In the genomic region with DNA sequence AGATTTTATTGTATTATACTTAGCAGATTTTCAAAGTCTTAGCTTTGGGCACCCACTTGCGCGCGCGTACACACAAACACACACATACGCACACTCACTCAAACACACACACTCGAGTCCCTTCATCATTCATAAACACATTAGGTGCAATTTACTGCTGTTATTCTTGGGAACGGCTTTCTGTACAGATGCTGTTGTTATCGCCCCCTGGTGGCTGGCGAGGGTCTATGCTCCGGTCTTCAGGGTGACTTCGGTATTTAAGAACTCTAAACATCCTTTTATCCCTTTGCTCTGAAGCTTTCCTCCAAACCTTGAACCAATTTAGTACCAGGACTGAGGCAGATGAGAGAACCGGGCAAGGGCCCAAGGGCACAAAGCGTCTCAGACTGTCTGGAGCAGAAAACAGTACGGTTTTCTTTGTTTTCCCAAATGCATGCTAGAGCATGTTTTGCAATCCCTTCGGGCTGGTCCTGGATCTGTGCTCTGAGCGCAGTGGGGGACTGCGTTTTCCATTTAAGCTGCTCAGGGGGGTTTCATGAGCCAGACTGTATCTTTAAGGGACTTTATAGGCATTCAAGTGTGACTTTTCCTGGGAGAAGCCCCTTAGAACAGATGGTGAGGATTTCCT, we compare ENCODE assay signal across 8 cellular contexts. TPM values are rescaled to one million over a fixed set of nuclear protein-coding genes. Genes with fewer than 3 reads are reported as not detected.
DNase-seq lines count a peak whose midpoint lies in the region; ATAC-seq and TF ChIP-seq lines count a peak whose summit lies in the region.

No MANE protein-coding gene starts in this region.

- H3K27me3 ChIP-seq in tibial nerve = peaks cover 0 to 5% of the 10 kb centered on the region in 2 donors

- TF ChIP-seq POLR2A in tibial nerve (IDR thresholded peaks at IDR 0.05) = no peak

- no peak for TF ChIP-seq EP300 in tibial nerve (IDR thresholded peaks at IDR 0.05)

- no peak overlapping the region for H3K4me3 ChIP-seq in tibial nerve

- 14 to 15% methylated on average over 17 of the region's 17 CpGs for WGBS in tibial nerve, 2 donors

- H3K4me1 Mint-ChIP-seq in neural crest cell = peaks cover 23% of the 10 kb centered on the region

- H3K4me3 Mint-ChIP-seq in neural crest cell = peak overlapping the region; percentile 82

- no peaks in the 10 kb centered on the region for H3K9me3 ChIP-seq in tibial nerve

- H3K27ac Mint-ChIP-seq in neural crest cell (ENCODE audit: unreplicated experiment) = no peak overlapping the region

- TF ChIP-seq CTCF in neural crest cell (conservative IDR thresholded peaks at IDR 0.05) (peak; percentile 96), tibial nerve (IDR thresholded peaks at IDR 0.05) (peak; percentile 70 to 80 (median 79))

- DNase-seq in CD1c-positive myeloid dendritic cell (ENCODE audit: extremely low spot score) (peak; percentile 66), NCI-H82 (lab: John Stamatoyannopoulos, UW) (peak; percentile 80), fibroblast of peridontal ligament (ENCODE audit: extremely low read depth) (peak; percentile 93), neural crest cell (ENCODE audit: low read depth, low spot score) (peak; percentile 90), tibial nerve (ENCODE audit: low spot score in 2 of 2) (peak in 1 of 2 donors; percentile 73)
- peak; percentile 83 for DNase-seq in activated CD8-positive, alpha-beta memory T cell treated with anti-CD3 and anti-CD28 coated beads, Interleukin-2, amount 50 U/mL, for 48 hours

- no peaks in the 10 kb centered on the region for H3K36me3 ChIP-seq in tibial nerve

- no peaks in the 10 kb centered on the region for H3K36me3 Mint-ChIP-seq in neural crest cell (ENCODE audit: low read depth)

- peaks cover 79% of the 10 kb centered on the region for H3K27me3 Mint-ChIP-seq in neural crest cell (ENCODE audit: low read depth)

- H3K27ac ChIP-seq in tibial nerve = no peak overlapping the region

- H3K9me3 Mint-ChIP-seq in neural crest cell = no peaks in the 10 kb centered on the region

- H3K4me1 ChIP-seq in tibial nerve = peaks cover 0 to 34% (median 4%) of the 10 kb centered on the region in 4 donors

- peak; percentile 78 for ATAC-seq in GM18909 (IDR thresholded peaks at IDR 0.05; ENCODE audit: poor library complexity, unreplicated experiment)
- peak; percentile 85 for ATAC-seq in HG03354 (IDR thresholded peaks at IDR 0.05; ENCODE audit: poor library complexity, severe bottlenecking, unreplicated experiment)

RNA-seq across cellular contexts. Expression of gene SLIT3, which starts 1.7 kb away (rescaled TPM):
- total RNA-seq in neural crest cell (12.6 and 13.3 TPM in 2 replicates), tibial nerve (10 to 100 TPM; 16.6 to 39.0 (median 20.2) TPM)
